8 cellular contexts compared by ENCODE assay signal in genomic region chr20:32535953-32536823, GRCh38. TPM values are rescaled to one million over a fixed set of nuclear protein-coding genes. Genes with fewer than 3 reads are reported as not detected.
DNase-seq lines count a peak whose midpoint lies in the region; ATAC-seq and TF ChIP-seq lines count a peak whose summit lies in the region.

No MANE protein-coding gene starts in this region.

- H3K4me3 ChIP-seq in CD4-positive, CD25-positive, alpha-beta regulatory T cell (ENCODE audit: low read depth, low read length) = peak overlapping the region; percentile 78
- H3K4me3 ChIP-seq in sigmoid colon = peak overlapping the region; percentile 30 to 56 (median 52)

- peak; percentile 81 to 94 (median 87) for DNase-seq in CD4-positive, CD25-positive, alpha-beta regulatory T cell
- DNase-seq in NCI-H1105 (lab: John Stamatoyannopoulos, UW) = peak; percentile 93
- peak; percentile 65 to 85 (median 76) for DNase-seq in T-cell
- DNase-seq in anterior cingulate cortex (lab: John Stamatoyannopoulos, UW) = peak in 48 of 58 donors; percentile 32 to 77 (median 55)
- DNase-seq in hypothalamus (lab: John Stamatoyannopoulos, UW) = peak in 38 of 51 donors; percentile 24 to 79 (median 49)
- no peak for DNase-seq in sigmoid colon
- DNase-seq in GOT3 (lab: John Stamatoyannopoulos, UW) = no peak

- H3K4me3 Mint-ChIP-seq in CD4-positive, CD25-positive, alpha-beta regulatory T cell = peak overlapping the region; percentile 88 to 96 (median 90)
- H3K4me3 Mint-ChIP-seq in T-cell = peak overlapping the region; percentile 74 to 81 (median 75)

- H3K27ac Mint-ChIP-seq in CD4-positive, CD25-positive, alpha-beta regulatory T cell = peak overlapping the region; percentile 96 to 99 (median 98)
- peak overlapping the region; percentile 96 to 97 for H3K27ac Mint-ChIP-seq in T-cell

- no peaks in the 10 kb centered on the region for H3K27me3 ChIP-seq in CD4-positive, CD25-positive, alpha-beta regulatory T cell (ENCODE audit: control insufficient read depth, insufficient read depth, low read length)
- H3K27me3 ChIP-seq in sigmoid colon = peaks cover 0 to 4% (median 0%) of the 10 kb centered on the region in 3 donors

- H3K9me3 ChIP-seq in CD4-positive, CD25-positive, alpha-beta regulatory T cell (ENCODE audit: control insufficient read depth in 2 of 2, low read length in 2 of 2) = no peaks in the 10 kb centered on the region
- no peaks in the 10 kb centered on the region for H3K9me3 ChIP-seq in sigmoid colon

- H3K27ac ChIP-seq in CD4-positive, CD25-positive, alpha-beta regulatory T cell (ENCODE audit: insufficient read depth, low read length, poor library complexity, severe bottlenecking) = peak overlapping the region; percentile 94
- H3K27ac ChIP-seq in sigmoid colon = peak overlapping the region in 3 of 4 donors; percentile 27 to 37 (median 30)

- H3K36me3 ChIP-seq in CD4-positive, CD25-positive, alpha-beta regulatory T cell (ENCODE audit: control insufficient read depth, insufficient read depth, low read length) = no peaks in the 10 kb centered on the region
- H3K36me3 ChIP-seq in sigmoid colon = no peaks in the 10 kb centered on the region

- TF ChIP-seq EP300 in sigmoid colon (IDR thresholded peaks at IDR 0.05) = no peak

- H3K36me3 Mint-ChIP-seq in CD4-positive, CD25-positive, alpha-beta regulatory T cell = peaks cover 9% of the 10 kb centered on the region
- peaks cover 3% of the 10 kb centered on the region for H3K36me3 Mint-ChIP-seq in T-cell

- CTCF ChIA-PET in T-cell (lab: Charles Lee) = interaction anchor here in 1 of 2 donors (0.6 to 1.5 kb wide), 2 partner anchors 12 to 13 kb away, joined by 3 to 4 read pairs; no protein-coding TSS in a partner anchor

- no peak for TF ChIP-seq CTCF in sigmoid colon (IDR thresholded peaks at IDR 0.05)

- WGBS in sigmoid colon, 2 donors = 2% methylated on average over 68 of the region's 68 CpGs

- intact Hi-C loops in sigmoid colon (cut with DNase I) = no loop called here

- peaks cover 19 to 88% (median 59%) of the 10 kb centered on the region in 4 donors for H3K4me1 Mint-ChIP-seq in CD4-positive, CD25-positive, alpha-beta regulatory T cell
- peaks cover 86 to 91% (median 89%) of the 10 kb centered on the region in 3 donors for H3K4me1 Mint-ChIP-seq in T-cell

- POLR2A ChIA-PET in T-cell (lab: Charles Lee) = interaction anchor here (0.5 to 1.1 kb wide), 9 partner anchors 10 to 407 kb away, joined by 3 to 14 read pairs (median 4); no protein-coding TSS in a partner anchor

- no peaks in the 10 kb centered on the region for H3K9me3 Mint-ChIP-seq in CD4-positive, CD25-positive, alpha-beta regulatory T cell
- H3K9me3 Mint-ChIP-seq in T-cell = no peaks in the 10 kb centered on the region

- H3K4me1 ChIP-seq in CD4-positive, CD25-positive, alpha-beta regulatory T cell (ENCODE audit: control insufficient read depth, insufficient read depth, low read length, poor library complexity, severe bottlenecking) = peaks cover 88% of the 10 kb centered on the region
- H3K4me1 ChIP-seq in sigmoid colon = peaks cover 0 to 28% (median 27%) of the 10 kb centered on the region in 4 donors

- TF ChIP-seq POLR2A in sigmoid colon (IDR thresholded peaks at IDR 0.05) = no peak

- peak; percentile 66 to 69 for ATAC-seq in CD4-positive, CD25-positive, alpha-beta regulatory T cell (ENCODE audit: low read depth in 2 of 2)
- ATAC-seq in GM21515 (IDR thresholded peaks at IDR 0.05; ENCODE audit: unreplicated experiment) (peak; percentile 45), T-cell (replicated peaks in 1 of 4) (peak; percentile 55 to 64 (median 59))

- H3K27me3 Mint-ChIP-seq in CD4-positive, CD25-positive, alpha-beta regulatory T cell = peaks cover 10% of the 10 kb centered on the region
- no peaks in the 10 kb centered on the region for H3K27me3 Mint-ChIP-seq in T-cell

RNA-seq across cellular contexts. Expression of gene NOL4L, which starts 48.9 kb away (rescaled TPM):
- 84.8 TPM for total RNA-seq in CD4-positive, CD25-positive, alpha-beta regulatory T cell
- 10 to 100 TPM in 3 of 4 donors, 1 to 10 TPM in 1; 7.1 to 11.4 (median 10.6) TPM for polyA plus RNA-seq in CD4-positive, CD25-positive, alpha-beta regulatory T cell
- total RNA-seq in T-cell (10 to 100 TPM; 63.5 to 88.8 (median 74.4) TPM), sigmoid colon (10 to 100 TPM in 3 of 4 donors, 1 to 10 TPM in 1; 9.2 to 23.8 (median 14.0) TPM)
- 10 to 100 TPM; 16.8 to 34.7 (median 21.9) TPM for polyA plus RNA-seq in sigmoid colon

Comparison
In these comparisons a context has a peak if more than half of its experiments do, and no peak if none do; other contexts are left out.
1. DNase-seq: peak in CD4-positive, CD25-positive, alpha-beta regulatory T cell (3 of 3), NCI-H1105 (single experiment), T-cell (34 of 34), anterior cingulate cortex (48 of 58) and hypothalamus (38 of 51); none in sigmoid colon (single experiment) and GOT3 (single experiment).
2. Peak in every context shown above with its lines, with median percentiles within 50 percentile points of each other: ATAC-seq.